ENCODE assay signal across 19 cellular contexts in genomic region chr1:80915491-80915890, GRCh38.
A peak's percentile ranks its signal among the peaks of the same experiment; 100 is the strongest.
DNase-seq lines count a peak whose midpoint lies in the region; ATAC-seq and TF ChIP-seq lines count a peak whose summit lies in the region.
"Had no signal": no experiment of that assay in that cellular context is flagged by ENCODE, and none has a peak within 500 bp of the region (broad histone marks: within the 10 kb centered on the region; RNA-seq: fewer than 3 reads in every experiment).

No MANE protein-coding gene starts in this region.

- H3K27ac Mint-ChIP-seq in neural crest cell (ENCODE audit: unreplicated experiment) = peak overlapping the region; percentile 54
- H3K27ac Mint-ChIP-seq: CD4-positive, alpha-beta memory T cell; GM23338; HFFc6 had no signal

- DNase-seq in CD1c-positive myeloid dendritic cell (ENCODE audit: extremely low spot score) = peak; percentile 8
- DNase-seq in SK-MEL-5 (ENCODE audit: low read depth, low spot score) = peak; percentile 9
- DNase-seq in neural crest cell (ENCODE audit: low read depth, low spot score) = no peak
- DNase-seq in upper lobe of right lung = no peak
- DNase-seq: BE2C; Calu3; CD4-positive, alpha-beta memory T cell; COR-L47; DMS79; EL; GDM1; H9; HFFc6 had no signal

- H3K4me1 Mint-ChIP-seq in neural crest cell = peaks cover 42% of the 10 kb centered on the region
- H3K4me1 Mint-ChIP-seq: CD4-positive, alpha-beta memory T cell; H9 had no signal

- peak; percentile 52 for ATAC-seq in upper lobe of right lung
- no peak for ATAC-seq in HG03097 (IDR thresholded peaks at IDR 0.05; ENCODE audit: low FRiP score, unreplicated experiment)
- no peak for ATAC-seq in GM19328 (IDR thresholded peaks at IDR 0.05; ENCODE audit: unreplicated experiment)
- ATAC-seq: GM12878, GM23338 had no signal

- no peaks in the 10 kb centered on the region for H3K4me1 ChIP-seq in upper lobe of right lung
- H3K4me1 ChIP-seq: BE2C had no signal

- H3K4me3 Mint-ChIP-seq in neural crest cell = no peak overlapping the region
- H3K4me3 Mint-ChIP-seq: CD4-positive, alpha-beta memory T cell; GM23338; H9; HFFc6 had no signal

- H3K9me3 ChIP-seq in upper lobe of right lung = no peaks in the 10 kb centered on the region
- H3K9me3 ChIP-seq: BE2C; BLaER1 treated with 17β-estradiol and CSF1 and Interleukin-3, amounts not matched to agents 10 nM and 100 nM had no signal

- H3K27ac ChIP-seq in upper lobe of right lung = no peak overlapping the region
- H3K27ac ChIP-seq: BLaER1 treated with 17β-estradiol and CSF1 and Interleukin-3, amounts not matched to agents 10 nM and 100 nM had no signal

- no peaks in the 10 kb centered on the region for H3K36me3 ChIP-seq in upper lobe of right lung
- H3K36me3 ChIP-seq: BE2C; BLaER1 treated with 17β-estradiol and CSF1 and Interleukin-3, amounts not matched to agents 10 nM and 100 nM had no signal

- peaks cover 7% of the 10 kb centered on the region for H3K36me3 Mint-ChIP-seq in neural crest cell (ENCODE audit: low read depth)
- H3K36me3 Mint-ChIP-seq: CD14-positive monocyte; CD4-positive, alpha-beta memory T cell had no signal

- H3K4me3 ChIP-seq in upper lobe of right lung = no peak overlapping the region
- H3K4me3 ChIP-seq: BLaER1 treated with 17β-estradiol and CSF1 and Interleukin-3, amounts not matched to agents 10 nM and 100 nM; GM12878; GM23338 had no signal

- H3K27me3 Mint-ChIP-seq in neural crest cell (ENCODE audit: low read depth) = no peaks in the 10 kb centered on the region
- H3K27me3 Mint-ChIP-seq: CD4-positive, alpha-beta memory T cell had no signal

- intact Hi-C loops in upper lobe of right lung (cut with DNase I) = no loop called here

- peaks cover 3% of the 10 kb centered on the region for H3K9me3 Mint-ChIP-seq in neural crest cell
- H3K9me3 Mint-ChIP-seq: CD14-positive monocyte, GM23338 had no signal

- no peaks in the 10 kb centered on the region for H3K27me3 ChIP-seq in upper lobe of right lung
- H3K27me3 ChIP-seq: BE2C; BLaER1 treated with 17β-estradiol and CSF1 and Interleukin-3, amounts not matched to agents 10 nM and 100 nM had no signal

- in situ Hi-C loops in SK-MEL-5 (cut with HindIII; ENCODE audit: low pct_unique_long_range_greater_than_20kb, low sequenced_read_pairs) = no loop called here

- TF ChIP-seq CTCF in neural crest cell (conservative IDR thresholded peaks at IDR 0.05) (no peak), upper lobe of right lung (IDR thresholded peaks at IDR 0.05) (no peak)

Comparison
In these comparisons a context has a peak if more than half of its experiments do, and no peak if none do; other contexts are left out.
1. DNase-seq: peak in CD1c-positive myeloid dendritic cell (single experiment) and SK-MEL-5 (single experiment); none in neural crest cell (single experiment) and upper lobe of right lung (single experiment).